Comparison of ENCODE assay signal across 18 cellular contexts in the genomic region with DNA sequence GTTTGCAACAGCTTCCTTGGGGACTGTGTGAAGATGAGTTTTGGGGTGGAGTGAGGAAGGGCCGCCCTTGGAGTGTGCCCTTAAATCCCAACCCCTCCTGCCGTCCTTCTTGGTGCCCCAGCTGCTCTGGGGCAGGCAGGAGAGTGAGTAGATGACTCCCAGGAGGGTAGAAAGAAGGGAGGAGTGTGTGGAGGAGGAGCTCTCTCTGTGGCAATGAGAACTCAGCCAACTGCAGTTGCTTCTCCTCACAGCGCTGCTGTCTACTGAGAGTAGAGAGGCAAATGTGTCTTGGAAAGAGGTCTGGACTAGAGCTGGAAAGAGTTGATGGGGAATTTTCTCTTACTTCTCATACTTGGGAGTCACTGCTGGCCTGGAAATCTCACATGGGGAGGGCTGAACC. TPM values are rescaled to one million over a fixed set of nuclear protein-coding genes. Genes with fewer than 3 reads are reported as not detected.
"Had no signal": no experiment of that assay in that cellular context is flagged by ENCODE, and none has a peak within 500 bp of the region (broad histone marks: within the 10 kb centered on the region; RNA-seq: fewer than 3 reads in every experiment).

No MANE protein-coding gene starts in this region.

- H3K4me2 ChIP-seq: smooth muscle cell had no signal

- H3K9me3 Mint-ChIP-seq: central memory CD8-positive, alpha-beta T cell; naive thymus-derived CD8-positive, alpha-beta T cell had no signal

- ATAC-seq: foreskin keratinocyte; left colon; mucosa of descending colon; naive thymus-derived CD8-positive, alpha-beta T cell; psoas muscle had no signal

- H3K4me1 ChIP-seq: esophagus muscularis mucosa, foreskin keratinocyte, psoas muscle had no signal

- DNase-seq: effector memory CD4-positive, alpha-beta T cell; foreskin keratinocyte; head of caudate nucleus; hippocampal formation; left colon; mammary epithelial cell; mucosa of descending colon; naive thymus-derived CD8-positive, alpha-beta T cell; psoas muscle; retina; stimulated activated CD4-positive, alpha-beta T cell treated with anti-CD3 and anti-CD28 coated beads, Interleukin-2, amount 100 ng/mL, for 48 hours; stimulated activated naive CD4-positive, alpha-beta T cell treated with Interleukin-2 at 50 U/mL for 16 hours; trophoblast cell had no signal

- H3K4me3 ChIP-seq: esophagus muscularis mucosa, mucosa of descending colon, psoas muscle, smooth muscle cell had no signal

- H3K36me3 ChIP-seq: esophagus muscularis mucosa, neutrophil had no signal

- H3K36me3 Mint-ChIP-seq: naive thymus-derived CD8-positive, alpha-beta T cell had no signal

- H3K4me1 Mint-ChIP-seq: central memory CD8-positive, alpha-beta T cell had no signal

- H3K9me3 ChIP-seq: esophagus muscularis mucosa, mucosa of descending colon, neutrophil, psoas muscle had no signal

- H3K27ac ChIP-seq: epithelial cell of prostate, esophagus muscularis mucosa, foreskin keratinocyte, neutrophil, psoas muscle had no signal

- H3K4me3 Mint-ChIP-seq: central memory CD8-positive, alpha-beta T cell; naive thymus-derived CD8-positive, alpha-beta T cell had no signal

RNA-seq across cellular contexts. Expression of gene SIX2, which starts 21.8 kb away (rescaled TPM):
- total RNA-seq: foreskin keratinocyte; left colon; mammary epithelial cell; naive thymus-derived CD8-positive, alpha-beta T cell had no signal
- polyA plus RNA-seq: foreskin keratinocyte; naive thymus-derived CD8-positive, alpha-beta T cell; smooth muscle cell had no signal
